Comparison of ENCODE assay signal across 12 cellular contexts in the genomic region with DNA sequence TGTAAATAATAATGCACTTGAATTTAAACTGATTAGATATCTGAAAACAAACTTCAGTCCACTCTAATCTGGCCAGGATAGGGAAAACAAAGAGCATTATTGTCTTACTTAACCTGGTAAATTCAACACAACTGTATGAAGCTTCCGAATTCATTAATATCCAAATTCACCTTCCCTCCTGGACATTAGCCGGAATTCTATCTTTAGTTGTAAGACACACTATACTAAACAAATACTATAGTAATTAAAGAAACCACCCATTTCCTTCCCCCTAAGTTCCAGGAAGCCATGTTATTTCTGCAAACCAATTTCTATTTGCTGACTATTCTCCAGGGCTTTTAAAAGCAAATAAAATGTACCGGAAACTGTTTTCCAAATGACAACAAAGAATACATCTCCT.
DNase-seq lines count a peak whose midpoint lies in the region; ATAC-seq and TF ChIP-seq lines count a peak whose summit lies in the region.
"Had no signal": no experiment of that assay in that cellular context is flagged by ENCODE, and none has a peak within 500 bp of the region (broad histone marks: within the 10 kb centered on the region; RNA-seq: fewer than 3 reads in every experiment).

No MANE protein-coding gene starts in this region.

- peaks cover 67% of the 10 kb centered on the region for H3K4me1 Mint-ChIP-seq in activated B cell treated with CpG ODN at 0.5 μM for 24 hours
- peaks cover 78 to 86% of the 10 kb centered on the region in 2 donors for H3K4me1 Mint-ChIP-seq in natural killer cell

- H3K4me3 ChIP-seq in coronary artery: no peak overlapping the region
- H3K4me3 ChIP-seq: breast epithelium had no signal

- H3K27me3 Mint-ChIP-seq in activated B cell treated with CpG ODN at 0.5 μM for 24 hours (no peaks in the 10 kb centered on the region), natural killer cell (ENCODE audit: low read depth in 2 of 2) (no peaks in the 10 kb centered on the region)

- intact Hi-C loops in activated B cell treated with CpG ODN at 0.5 μM for 24 hours (cut with micrococcal nuclease) (loop anchor here (1.0 to 10.0 kb wide), 2 partner anchors 8 to 350 kb away; a partner anchor contains a TSS), natural killer cell (cut with micrococcal nuclease) (loop anchor here (5.0 kb wide), 3 partner anchors 38 to 157 kb away; a partner anchor contains a TSS)

- peak overlapping the region; percentile 79 for H3K27ac Mint-ChIP-seq in activated B cell treated with CpG ODN at 0.5 μM for 24 hours
- peak overlapping the region; percentile 87 to 90 for H3K27ac Mint-ChIP-seq in natural killer cell

- H3K27ac ChIP-seq in coronary artery: no peak overlapping the region

- CTCF ChIA-PET in activated B cell treated with CpG ODN at 0.5 μM for 24 hours (lab: Charles Lee): no interaction called here

- ATAC-seq in activated B cell treated with CpG ODN at 0.5 μM for 24 hours (ENCODE audit: low read depth): no peak
- no peak for ATAC-seq in natural killer cell
- no peak for ATAC-seq in HG02588 (IDR thresholded peaks at IDR 0.05; ENCODE audit: unreplicated experiment)
- no peak for ATAC-seq in HG02973 (IDR thresholded peaks at IDR 0.05; ENCODE audit: unreplicated experiment)

- no peaks in the 10 kb centered on the region for H3K9me3 Mint-ChIP-seq in activated B cell treated with CpG ODN at 0.5 μM for 24 hours
- no peaks in the 10 kb centered on the region for H3K9me3 Mint-ChIP-seq in natural killer cell

- TF ChIP-seq CTCF in activated B cell treated with CpG ODN at 0.5 μM for 24 hours (IDR thresholded peaks at IDR 0.05) (no peak), natural killer cell (IDR thresholded peaks at IDR 0.05) (no peak), coronary artery (IDR thresholded peaks at IDR 0.05) (no peak)

- H3K4me3 Mint-ChIP-seq in activated B cell treated with CpG ODN at 0.5 μM for 24 hours (no peak overlapping the region), natural killer cell (peak overlapping the region; percentile 74)

- POLR2A ChIA-PET in activated B cell treated with CpG ODN at 0.5 μM for 24 hours (lab: Charles Lee): interaction anchor here (1.8 kb wide), 1 partner anchor 156 kb away, joined by 5 read pairs; a partner anchor contains a TSS

- peak; percentile 27 to 29 for DNase-seq in NOMO-1 (lab: John Stamatoyannopoulos, UW; ENCODE audit: unreplicated experiment in 2 of 2)
- DNase-seq in NOMO-1 treated with dmso at 0.1 percent for 144 hours (lab: John Stamatoyannopoulos, UW; ENCODE audit: unreplicated experiment): no peak
- DNase-seq in MV-4-11 (lab: John Stamatoyannopoulos, UW): peak; percentile 29
- DNase-seq in activated B cell treated with CpG ODN at 0.5 μM for 24 hours: no peak
- DNase-seq in natural killer cell: no peak
- no peak for DNase-seq in coronary artery (ENCODE audit: low spot score)
- DNase-seq: activated CD8-positive, alpha-beta memory T cell treated with anti-CD3 and anti-CD28 coated beads, Interleukin-2, amount 50 U/mL, for 48 hours; DND-41; T-helper 9 cell had no signal

- H3K36me3 Mint-ChIP-seq in activated B cell treated with CpG ODN at 0.5 μM for 24 hours (ENCODE audit: low read depth) (no peaks in the 10 kb centered on the region), natural killer cell (no peaks in the 10 kb centered on the region)

Comparison
In these comparisons a context has a peak if more than half of its experiments do, and no peak if none do; other contexts are left out.
1. DNase-seq: peak in NOMO-1 (2 of 2) and MV-4-11 (single experiment); none in NOMO-1 treated with dmso at 0.1 percent for 144 hours (single experiment), activated B cell treated with CpG ODN at 0.5 μM for 24 hours (single experiment), natural killer cell (single experiment) and coronary artery (single experiment).